Comparison of ENCODE assay signal across 11 cellular contexts in the genomic region with DNA sequence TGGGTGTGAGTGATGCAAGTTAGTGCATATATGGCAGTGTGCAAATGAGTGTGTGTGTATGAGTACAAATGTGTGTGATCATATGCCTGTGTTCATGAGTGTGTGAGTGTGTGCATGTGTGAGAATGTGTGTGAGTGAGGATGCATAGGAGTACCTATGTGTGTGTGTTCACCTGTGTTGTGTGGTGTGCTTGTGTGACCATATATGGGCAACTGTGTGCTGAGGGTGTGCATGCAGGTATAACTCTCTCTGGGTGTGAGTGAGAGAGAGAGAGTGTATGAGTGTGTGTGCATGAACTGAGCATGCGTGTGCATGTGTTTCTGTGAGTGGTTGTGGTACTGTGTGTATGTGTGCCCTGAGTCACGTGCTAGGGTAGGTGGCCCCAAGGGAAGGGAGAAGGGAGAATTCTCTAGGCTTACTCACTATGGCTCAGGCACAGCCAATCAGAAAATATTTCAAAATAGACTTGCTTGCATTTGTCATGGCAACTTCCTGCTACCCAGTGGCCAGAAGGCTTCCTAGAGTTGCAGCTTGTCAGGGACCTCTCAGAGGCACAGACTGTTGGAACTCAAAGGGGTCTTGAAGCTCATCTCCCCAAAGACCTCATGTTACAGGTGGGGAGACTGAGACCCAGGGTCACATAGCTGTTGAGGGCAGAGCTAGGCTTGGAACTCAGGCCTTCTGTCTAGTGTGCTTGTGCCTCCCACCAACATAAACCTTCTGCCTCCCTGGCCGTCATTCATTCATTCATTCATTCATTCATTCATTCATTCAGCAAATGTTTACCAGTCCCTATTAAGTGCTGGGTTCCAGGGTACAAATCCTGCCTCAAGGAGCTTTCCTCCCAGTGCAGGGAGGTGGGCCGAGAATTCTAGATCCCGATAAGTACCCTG. TPM values are rescaled to one million over a fixed set of nuclear protein-coding genes. Genes with fewer than 3 reads are reported as not detected.
A peak's percentile ranks its signal among the peaks of the same experiment; 100 is the strongest.
DNase-seq lines count a peak whose midpoint lies in the region; ATAC-seq, FAIRE-seq and TF ChIP-seq lines count a peak whose summit lies in the region.
"Had no signal": no experiment of that assay in that cellular context is flagged by ENCODE, and none has a peak within 500 bp of the region (broad histone marks: within the 10 kb centered on the region; RNA-seq: fewer than 3 reads in every experiment).

No MANE protein-coding gene starts in this region.

- ATAC-seq in natural killer cell treated with Interleukin-12 subunit alpha and Interleukin-12 subunit beta and Interleukin-15 and Interleukin-18, amount 100 ng/mL, for 72 hours = peak; percentile 53 to 56
- no peak for ATAC-seq in GM19035 (IDR thresholded peaks at IDR 0.05; ENCODE audit: unreplicated experiment)

- no peak overlapping the region for H3K27ac Mint-ChIP-seq in natural killer cell treated with Interleukin-12 subunit alpha and Interleukin-12 subunit beta and Interleukin-15 and Interleukin-18, amount 100 ng/mL, for 72 hours

- no peaks in the 10 kb centered on the region for H3K9me3 Mint-ChIP-seq in natural killer cell treated with Interleukin-12 subunit alpha and Interleukin-12 subunit beta and Interleukin-15 and Interleukin-18, amount 100 ng/mL, for 72 hours
- H3K9me3 Mint-ChIP-seq: central memory CD8-positive, alpha-beta T cell had no signal

- no peak overlapping the region for H3K4me3 ChIP-seq in bronchial epithelial cell (ENCODE audit: low read depth, low read length)

- TF ChIP-seq CTCF in bronchial epithelial cell (IDR thresholded peaks at IDR 0.05; ENCODE audit: insufficient read depth, low read length, severe bottlenecking) = no peak

- H3K27me3 Mint-ChIP-seq in natural killer cell treated with Interleukin-12 subunit alpha and Interleukin-12 subunit beta and Interleukin-15 and Interleukin-18, amount 100 ng/mL, for 72 hours = no peaks in the 10 kb centered on the region
- H3K27me3 Mint-ChIP-seq: central memory CD8-positive, alpha-beta T cell had no signal

- no peaks in the 10 kb centered on the region for H3K36me3 Mint-ChIP-seq in natural killer cell treated with Interleukin-12 subunit alpha and Interleukin-12 subunit beta and Interleukin-15 and Interleukin-18, amount 100 ng/mL, for 72 hours

- H3K27me3 ChIP-seq in bronchial epithelial cell (ENCODE audit: control insufficient read depth, insufficient read depth, low read length) = no peaks in the 10 kb centered on the region

- no peaks in the 10 kb centered on the region for H3K36me3 ChIP-seq in bronchial epithelial cell (ENCODE audit: control insufficient read depth, insufficient read depth, low read length)

- DNase-seq in EH (ENCODE audit: low read depth) = peak; percentile 76
- peak; percentile 74 for DNase-seq in LHCN-M2 (ENCODE audit: low read depth)
- DNase-seq in bronchial epithelial cell (ENCODE audit: low read depth) = peak; percentile 83
- peak; percentile 51 for DNase-seq in natural killer cell treated with Interleukin-12 subunit alpha and Interleukin-12 subunit beta and Interleukin-15 and Interleukin-18, amount 100 ng/mL, for 72 hours (ENCODE audit: low spot score)
- DNase-seq in HT-29 (ENCODE audit: low spot score) = no peak
- no peak for DNase-seq in NCI-H2227 treated with DMSO at 0.1 percent for 48 hours (lab: John Stamatoyannopoulos, UW)
- DNase-seq in activated CD4-positive, alpha-beta T cell treated with anti-CD3 and anti-CD28 coated beads for 4 hours = no peak
- DNase-seq: NCI-H1105 treated with DMSO at 0.1 percent for 48 hours had no signal

- no peak for FAIRE-seq in bronchial epithelial cell (lab: Jason Lieb, UNC)
- FAIRE-seq: TTC549 had no signal

- H3K4me3 Mint-ChIP-seq in natural killer cell treated with Interleukin-12 subunit alpha and Interleukin-12 subunit beta and Interleukin-15 and Interleukin-18, amount 100 ng/mL, for 72 hours = no peak overlapping the region
- H3K4me3 Mint-ChIP-seq: central memory CD8-positive, alpha-beta T cell had no signal

- peaks cover 5 to 7% of the 10 kb centered on the region in 2 donors for H3K4me1 Mint-ChIP-seq in natural killer cell treated with Interleukin-12 subunit alpha and Interleukin-12 subunit beta and Interleukin-15 and Interleukin-18, amount 100 ng/mL, for 72 hours (ENCODE audit: low read depth in 2 of 2)
- H3K4me1 Mint-ChIP-seq: central memory CD8-positive, alpha-beta T cell had no signal

RNA-seq across cellular contexts. Expression of a gene that starts 10.6 kb away (rescaled TPM):
- 23.2 and 31.6 TPM in 2 replicates for total RNA-seq in LHCN-M2 (2014; rRNA removed)
- polyA plus RNA-seq in LHCN-M2 (2012) = 18.8 TPM
- 11.4 and 15.5 TPM in 2 replicates for total RNA-seq in bronchial epithelial cell
- total RNA-seq in natural killer cell treated with Interleukin-12 subunit alpha and Interleukin-12 subunit beta and Interleukin-15 and Interleukin-18, amount 100 ng/mL, for 72 hours = 10 to 100 TPM; 33.1 to 51.6 TPM
- 10.6 and 12.0 TPM in 2 replicates for total RNA-seq in HT-29 (2014; rRNA removed; shearing (Covaris generic))

RNA-seq across cellular contexts. Expression of a gene that starts 20.2 kb away (rescaled TPM):
- 4.4 and 8.0 TPM in 2 replicates for total RNA-seq in LHCN-M2 (2014; rRNA removed)
- 21.7 TPM for polyA plus RNA-seq in LHCN-M2 (2012)
- 3.9 and 5.5 TPM in 2 replicates for total RNA-seq in bronchial epithelial cell
- 10 to 100 TPM; 14.1 to 34.9 TPM for total RNA-seq in natural killer cell treated with Interleukin-12 subunit alpha and Interleukin-12 subunit beta and Interleukin-15 and Interleukin-18, amount 100 ng/mL, for 72 hours
- total RNA-seq in HT-29 (2014; rRNA removed; shearing (Covaris generic)) = 5.2 and 5.9 TPM in 2 replicates

Comparison
In these comparisons a context has a peak if more than half of its experiments do, and no peak if none do; other contexts are left out.
1. DNase-seq: peak in EH (single experiment), LHCN-M2 (single experiment), bronchial epithelial cell (single experiment) and natural killer cell treated with Interleukin-12 subunit alpha and Interleukin-12 subunit beta and Interleukin-15 and Interleukin-18, amount 100 ng/mL, for 72 hours (single experiment); none in HT-29 (single experiment), NCI-H2227 treated with DMSO at 0.1 percent for 48 hours (single experiment) and activated CD4-positive, alpha-beta T cell treated with anti-CD3 and anti-CD28 coated beads for 4 hours (0 of 2).